Comparison of ENCODE assay signal across 8 cellular contexts in the genomic region with DNA sequence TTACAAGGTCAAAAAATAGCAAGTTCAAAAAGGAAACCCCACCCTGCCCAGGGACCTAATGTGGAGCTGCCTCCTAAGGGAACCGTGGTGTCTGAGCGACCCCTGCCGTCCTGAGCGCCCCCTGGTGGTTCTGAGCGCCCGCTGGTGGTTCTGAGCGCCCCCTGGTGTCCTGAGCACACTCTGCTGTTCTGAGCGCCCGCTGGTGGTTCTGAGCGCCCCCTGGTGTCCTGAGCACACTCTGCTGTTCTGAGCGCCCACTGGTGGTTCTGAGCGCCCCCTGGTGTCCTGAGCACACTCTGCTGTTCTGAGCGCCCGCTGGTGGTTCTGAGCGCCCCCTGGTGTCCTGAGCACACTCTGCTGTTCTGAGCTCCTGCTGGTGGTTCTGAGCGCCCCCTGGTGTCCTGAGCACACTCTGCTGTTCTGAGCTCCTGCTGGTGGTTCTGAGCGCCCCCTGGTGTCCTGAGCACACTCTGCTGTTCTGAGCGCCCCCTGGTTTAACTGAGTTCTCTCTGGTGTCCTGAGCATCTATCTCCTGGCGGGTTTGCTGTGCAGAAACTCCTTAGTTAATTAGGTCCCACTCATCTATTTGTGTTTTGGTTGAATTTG.
A peak's percentile ranks its signal among the peaks of the same experiment; 100 is the strongest.
DNase-seq lines count a peak whose midpoint lies in the region; ATAC-seq and TF ChIP-seq lines count a peak whose summit lies in the region.
"Not testable (repeated sequence)": the region's sequence is repeated elsewhere in the genome, so short reads cannot be mapped to it uniquely, and the experiment has no call there.

No MANE protein-coding gene starts in this region.

- H3K36me3 Mint-ChIP-seq in T-cell, mesothelial cell of epicardium: not testable (repeated sequence)

- not testable (repeated sequence) for H3K27me3 Mint-ChIP-seq in T-cell; mesothelial cell of epicardium (ENCODE audit: low read depth)

- H3K27ac Mint-ChIP-seq in T-cell: peak overlapping the region; percentile 68 to 70
- H3K27ac Mint-ChIP-seq in mesothelial cell of epicardium: not testable (repeated sequence)

- H3K36me3 ChIP-seq in BJ (ENCODE audit: control insufficient read depth, insufficient read depth, low read length): not testable (repeated sequence)

- not testable (repeated sequence) for H3K4me3 ChIP-seq in BJ (ENCODE audit: low read depth, low read length); cardiac fibroblast (replicated peaks in 1 of 2; ENCODE audit: low read depth in 2 of 2, low read length in 2 of 2)

- H3K4me3 Mint-ChIP-seq in T-cell, mesothelial cell of epicardium: not testable (repeated sequence)

- not testable (repeated sequence) for H3K27me3 ChIP-seq in BJ (ENCODE audit: control insufficient read depth, insufficient read depth, low read length)

- CTCF ChIA-PET in BJ (lab: Yijun Ruan, JAX): not testable (repeated sequence)
- CTCF ChIA-PET in T-cell (lab: Charles Lee): interaction anchor here (0.7 to 2.3 kb wide), 5 partner anchors 17 to 239 kb away, joined by 3 to 6 read pairs (median 3); no protein-coding TSS in a partner anchor

- not testable (repeated sequence) for H3K9me3 Mint-ChIP-seq in T-cell
- peaks cover 52% of the 10 kb centered on the region for H3K9me3 Mint-ChIP-seq in mesothelial cell of epicardium

- peaks cover 17 to 28% (median 24%) of the 10 kb centered on the region in 3 donors for H3K4me1 Mint-ChIP-seq in T-cell
- not testable (repeated sequence) for H3K4me1 Mint-ChIP-seq in mesothelial cell of epicardium

- TF ChIP-seq CTCF in BJ (IDR thresholded peaks at IDR 0.05; ENCODE audit: insufficient read depth, low read depth, low read length) (peak; percentile 21; the same call in 1 of the 2 replicates), cardiac fibroblast (IDR thresholded peaks at IDR 0.05; ENCODE audit: low read depth, low read length) (peak; percentile 40), mesothelial cell of epicardium (IDR thresholded peaks at IDR 0.05; ENCODE audit: unreplicated experiment) (peak; percentile 34)

- POLR2A ChIA-PET in BJ (lab: Charles Lee); T-cell (lab: Charles Lee): not testable (repeated sequence)

- DNase-seq in BJ (ENCODE audit: low read depth); cardiac fibroblast (ENCODE audit: low read depth in 2 of 2); mesothelial cell of epicardium (ENCODE audit: low spot score in 2 of 2, unreplicated experiment in 2 of 2): not testable (repeated sequence)
- DNase-seq in T-cell (peak in 33 of 34 experiments; percentile 9 to 65 (median 45)), activated T-cell treated with anti-CD3 and anti-CD28 coated beads for 24 hours (ENCODE audit: low read depth) (peak; percentile 64)
- peak; percentile 34 to 82 (median 46) for DNase-seq in stimulated activated CD4-positive, alpha-beta T cell treated with anti-CD3 and anti-CD28 coated beads, TNF-alpha, amount 100 ng/mL, for 24 hours (ENCODE audit: low read depth in 3 of 3)

- ATAC-seq in GM18867 (IDR thresholded peaks at IDR 0.05; ENCODE audit: unreplicated experiment) (peak; percentile 52), HG03520 (IDR thresholded peaks at IDR 0.05; ENCODE audit: unreplicated experiment) (peak; percentile 47), T-cell (replicated peaks in 1 of 4) (peak in 1 of 4 experiments; percentile 36)
